In the genomic region with DNA sequence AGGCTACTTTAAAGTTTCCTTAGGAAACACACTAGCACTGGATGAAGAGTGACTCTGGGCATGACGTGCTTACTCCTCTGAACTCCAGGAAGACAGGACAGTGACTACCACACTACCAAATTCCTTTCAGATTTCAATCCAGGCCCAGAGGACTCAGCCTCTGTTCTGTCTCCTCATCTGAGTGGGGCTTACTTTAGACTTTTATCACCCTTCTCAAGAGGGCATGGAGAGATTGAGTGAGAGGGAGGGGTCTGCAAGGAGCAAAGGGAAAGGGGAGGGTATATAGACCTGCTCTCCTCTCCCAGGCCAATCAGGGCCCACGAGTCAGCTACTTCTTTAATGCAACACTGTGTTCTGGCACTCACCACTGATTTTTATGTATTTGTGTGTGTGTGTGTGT, we compare ENCODE assay signal across 18 cellular contexts.
"Had no signal": no experiment of that assay in that cellular context is flagged by ENCODE, and none has a peak within 500 bp of the region (broad histone marks: within the 10 kb centered on the region; RNA-seq: fewer than 3 reads in every experiment).

No MANE protein-coding gene starts in this region.

- H3K9me3 ChIP-seq: left lung, ovary, psoas muscle, tibial artery had no signal

- H3K4me3 Mint-ChIP-seq: activated naive CD4-positive, alpha-beta T cell treated with anti-CD3 and anti-CD28 coated beads for 36 hours had no signal

- H3K4me3 ChIP-seq: coronary artery, left lung, ovary, psoas muscle, smooth muscle cell, tibial artery had no signal

- H3K36me3 ChIP-seq: ovary had no signal

- H3K4me1 ChIP-seq: psoas muscle had no signal

- H3K4me2 ChIP-seq: smooth muscle cell had no signal

- H3K27ac Mint-ChIP-seq: activated T-helper 2 cell treated with anti-CD3 and anti-CD28 coated beads, Interferon-gamma antibody, Interleukin-2, Interleukin-4, amounts not matched to agents 10 μg/mL and 5 μg/mL and 100 μg/mL, durations not matched to agents 14 hours and 24 hours and 36 hours had no signal

- ATAC-seq: left lung, psoas muscle, right cardiac atrium had no signal

- H3K27ac ChIP-seq: brain microvascular endothelial cell, coronary artery, ovary, psoas muscle, tibial artery had no signal

- H3K9me3 Mint-ChIP-seq: activated naive CD4-positive, alpha-beta T cell treated with anti-CD3 and anti-CD28 coated beads for 36 hours; activated T-helper 2 cell treated with anti-CD3 and anti-CD28 coated beads, Interferon-gamma antibody, Interleukin-2, Interleukin-4, amounts not matched to agents 10 μg/mL and 5 μg/mL and 100 μg/mL, durations not matched to agents 14 hours and 24 hours and 36 hours had no signal

- FAIRE-seq: kidney had no signal

- H3K27me3 ChIP-seq: brain microvascular endothelial cell, left lung, ovary, tibial artery had no signal

- DNase-seq: activated CD4-positive, alpha-beta T cell treated with anti-CD3 and anti-CD28 coated beads for 4 hours; activated naive CD4-positive, alpha-beta T cell treated with anti-CD3 and anti-CD28 coated beads for 36 hours; aorta; brain microvascular endothelial cell; foreskin melanocyte; hypothalamus; kidney; left lung; ovary; psoas muscle; right cardiac atrium; stimulated activated CD4-positive, alpha-beta T cell treated with anti-CD3 and anti-CD28 coated beads, Interleukin-4, amount 100 ng/mL, for 1 hour; SW 1271; T-helper 2 cell; tibial artery had no signal
